Comparison of ENCODE assay signal across 11 cellular contexts in the genomic region with DNA sequence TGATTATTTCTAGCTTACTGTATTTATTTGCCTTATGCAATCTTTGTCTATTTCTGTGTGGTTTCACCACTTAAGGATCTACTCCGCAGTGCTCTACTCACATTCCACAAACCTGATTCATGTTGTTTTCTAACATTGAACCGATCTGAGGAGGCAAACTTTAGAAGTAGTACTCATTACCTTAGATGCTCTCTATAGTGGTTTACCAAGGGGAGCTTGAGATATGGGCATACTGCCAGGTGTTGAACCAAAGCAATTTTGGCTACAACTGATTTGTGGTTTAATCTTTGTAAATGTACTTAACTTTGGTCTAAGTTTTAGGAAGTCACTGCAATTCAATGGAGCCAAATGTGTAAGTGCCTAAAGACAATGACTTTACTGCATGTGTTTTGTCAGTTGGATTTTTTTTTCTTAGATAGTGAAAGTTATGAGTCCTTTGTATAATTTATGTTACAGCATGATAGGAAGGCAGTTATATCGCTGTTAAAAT. TPM values are rescaled to one million over a fixed set of nuclear protein-coding genes. Genes with fewer than 3 reads are reported as not detected.
A peak's percentile ranks its signal among the peaks of the same experiment; 100 is the strongest.
DNase-seq lines count a peak whose midpoint lies in the region; ATAC-seq and TF ChIP-seq lines count a peak whose summit lies in the region.
"Had no signal": no experiment of that assay in that cellular context is flagged by ENCODE, and none has a peak within 500 bp of the region (broad histone marks: within the 10 kb centered on the region; RNA-seq: fewer than 3 reads in every experiment).

No MANE protein-coding gene starts in this region.

- no peak overlapping the region for H3K9ac ChIP-seq in DND-41 (ENCODE audit: low read depth, low read length)

- in situ Hi-C loops in astrocyte of the cerebellum (cut with HindIII; ENCODE audit: low sequenced_read_pairs): no loop called here
- in situ Hi-C loops in GM13977 (cut with MboI; ENCODE audit: low pct_unique_long_range_greater_than_20kb, low sequenced_read_pairs, unreplicated experiment): no loop called here

- H3K4me3 ChIP-seq in DND-41 (ENCODE audit: low read depth in 1 of 2, low read length in 2 of 2) (no peak overlapping the region), MG63 (no peak overlapping the region), astrocyte of the cerebellum (ENCODE audit: low read depth, low read length) (no peak overlapping the region)

- no peaks in the 10 kb centered on the region for H3K9me3 Mint-ChIP-seq in mesothelial cell of epicardium

- H3K4me3 Mint-ChIP-seq in mesothelial cell of epicardium: no peak overlapping the region
- H3K4me3 Mint-ChIP-seq: immature natural killer cell had no signal

- ATAC-seq in DND-41 (ENCODE audit: insufficient read depth, low read depth) (peak; percentile 53; the same call in 2 of the 3 replicates), HG03039 (IDR thresholded peaks at IDR 0.05; ENCODE audit: unreplicated experiment) (no peak), GM18867 (IDR thresholded peaks at IDR 0.05; ENCODE audit: unreplicated experiment) (no peak)

- peak overlapping the region; percentile 1 for H3K27ac Mint-ChIP-seq in mesothelial cell of epicardium
- H3K27ac Mint-ChIP-seq: immature natural killer cell had no signal

- H3K27me3 Mint-ChIP-seq in mesothelial cell of epicardium (ENCODE audit: low read depth): no peaks in the 10 kb centered on the region

- H3K4me1 Mint-ChIP-seq in mesothelial cell of epicardium: peaks cover 36% of the 10 kb centered on the region
- H3K4me1 Mint-ChIP-seq: immature natural killer cell had no signal

- no peaks in the 10 kb centered on the region for H3K27me3 ChIP-seq in DND-41 (ENCODE audit: insufficient read depth, low read length, poor library complexity)
- no peaks in the 10 kb centered on the region for H3K27me3 ChIP-seq in MG63

- H3K27ac ChIP-seq in DND-41 (ENCODE audit: low read length): no peak overlapping the region

- no peaks in the 10 kb centered on the region for H4K20me1 ChIP-seq in DND-41 (ENCODE audit: insufficient read depth, low read length)

- H3K36me3 Mint-ChIP-seq in mesothelial cell of epicardium: no peaks in the 10 kb centered on the region
- H3K36me3 Mint-ChIP-seq: immature natural killer cell had no signal

- H2AFZ ChIP-seq in DND-41 (ENCODE audit: low read depth, low read length): no peak overlapping the region

- H3K79me2 ChIP-seq in DND-41 (ENCODE audit: insufficient read depth, low read length): no peaks in the 10 kb centered on the region

- no peak overlapping the region for H3K4me2 ChIP-seq in DND-41 (ENCODE audit: insufficient read depth, low read length)

- H3K36me3 ChIP-seq in DND-41 (ENCODE audit: insufficient read depth, low read length) (no peaks in the 10 kb centered on the region), MG63 (no peaks in the 10 kb centered on the region)

- no peaks in the 10 kb centered on the region for H3K4me1 ChIP-seq in DND-41 (ENCODE audit: insufficient read depth, low read length)

- H3K9me3 ChIP-seq in DND-41 (ENCODE audit: insufficient read depth, low read length, severe bottlenecking): no peaks in the 10 kb centered on the region
- no peaks in the 10 kb centered on the region; the same call in 1 of the 2 replicates for H3K9me3 ChIP-seq in MG63

- no peak for TF ChIP-seq CTCF in DND-41 (IDR thresholded peaks at IDR 0.05; ENCODE audit: borderline replicate concordance, extremely low read depth, low read length, poor library complexity, severe bottlenecking)
- TF ChIP-seq CTCF in astrocyte of the cerebellum (IDR thresholded peaks at IDR 0.05; ENCODE audit: low read depth, low read length, missing control alignments): no peak
- TF ChIP-seq CTCF in mesothelial cell of epicardium (IDR thresholded peaks at IDR 0.05; ENCODE audit: unreplicated experiment): no peak
- TF ChIP-seq CTCF in GM13977 (IDR thresholded peaks at IDR 0.05; ENCODE audit: extremely low read depth, insufficient read depth, missing control alignments): no peak

- DNase-seq in DND-41: peak; percentile 7
- DNase-seq in MG63: peak; percentile 56
- DNase-seq in astrocyte of the cerebellum (ENCODE audit: low read depth): peak; percentile 99
- DNase-seq in mesothelial cell of epicardium (ENCODE audit: low spot score in 2 of 2, unreplicated experiment in 2 of 2): no peak
- DNase-seq in activated CD4-positive, alpha-beta T cell treated with anti-CD3 and anti-CD28 coated beads for 4 hours: no peak
- DNase-seq in GM13977 (ENCODE audit: low spot score): no peak
- DNase-seq: activated naive CD4-positive, alpha-beta T cell treated with Interleukin-2 at 50 U/mL for 16 hours; immature natural killer cell; Right ventricle myocardium superior had no signal

RNA-seq across cellular contexts. Expression of a gene that starts 50.1 kb away (rescaled TPM):
- 0.43 TPM in 1 of 2 replicates, not detected in the other for total RNA-seq in MG63 (2014; rRNA removed; shearing (Covaris generic); ENCODE audit: low replicate concordance)
- 5.5 to 7.2 TPM (median 6.9 TPM) in 3 replicates for total RNA-seq in mesothelial cell of epicardium

Comparison
In these comparisons a context has a peak if more than half of its experiments do, and no peak if none do; other contexts are left out.
1. DNase-seq: peak in DND-41 (single experiment), MG63 (single experiment) and astrocyte of the cerebellum (single experiment); none in mesothelial cell of epicardium (0 of 2), activated CD4-positive, alpha-beta T cell treated with anti-CD3 and anti-CD28 coated beads for 4 hours (0 of 2) and GM13977 (single experiment).